ENCODE assay signal across 9 cellular contexts in the genomic region with DNA sequence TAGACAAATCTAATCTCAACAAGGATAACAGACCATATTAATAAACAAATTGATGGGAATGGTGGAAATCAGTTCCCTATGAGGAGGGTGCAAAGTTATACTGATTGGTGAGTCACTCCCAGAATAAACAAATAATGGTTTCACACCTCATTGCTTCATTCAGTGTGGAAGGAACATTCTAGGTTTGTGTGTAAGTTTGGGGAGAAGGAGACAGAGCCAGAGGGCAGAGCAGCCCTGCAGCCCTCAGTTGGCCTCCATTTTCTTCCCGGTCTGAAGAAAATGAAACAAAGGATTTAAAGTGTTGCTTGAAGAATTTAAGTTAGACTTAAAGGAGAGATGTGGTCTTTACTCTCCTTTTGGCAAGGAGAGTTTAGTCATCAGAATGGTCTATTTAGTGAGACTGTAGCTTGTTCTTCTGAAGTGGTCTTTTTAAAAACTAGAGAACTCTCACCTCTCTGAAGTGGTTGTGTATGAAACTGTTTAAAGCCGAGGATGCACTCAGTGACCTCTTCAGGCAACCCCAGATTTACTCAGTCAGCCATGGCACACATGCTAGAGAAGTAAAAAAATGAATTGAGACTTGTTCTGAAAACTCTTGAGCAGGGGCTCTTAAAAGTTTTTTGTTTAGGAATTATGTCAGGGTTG. TPM values are rescaled to one million over a fixed set of nuclear protein-coding genes. Genes with fewer than 3 reads are reported as not detected.
DNase-seq lines count a peak whose midpoint lies in the region; ATAC-seq and TF ChIP-seq lines count a peak whose summit lies in the region.
"Had no signal": no experiment of that assay in that cellular context is flagged by ENCODE, and none has a peak within 500 bp of the region (broad histone marks: within the 10 kb centered on the region; RNA-seq: fewer than 3 reads in every experiment).

No MANE protein-coding gene starts in this region.

- H3K36me3 ChIP-seq in GM23338 (ENCODE audit: insufficient read depth) (no peaks in the 10 kb centered on the region), Loucy (ENCODE audit: insufficient read depth, low read length) (peaks cover 52% of the 10 kb centered on the region), suprapubic skin (no peaks in the 10 kb centered on the region)

- no peaks in the 10 kb centered on the region for H3K9me3 Mint-ChIP-seq in GM23338
- H3K9me3 Mint-ChIP-seq in natural killer cell = no peaks in the 10 kb centered on the region

- ATAC-seq in GM18858 (IDR thresholded peaks at IDR 0.05; ENCODE audit: unreplicated experiment) = peak; percentile 70
- no peak for ATAC-seq in GM23338
- peak; percentile 43 to 68 (median 64) for ATAC-seq in natural killer cell

- 75% methylated on average over 2 of the region's 2 CpGs for WGBS in suprapubic skin

- H3K4me3 Mint-ChIP-seq in GM23338 (no peak overlapping the region), natural killer cell (no peak overlapping the region)

- no peak for TF ChIP-seq POLR2A in erythroblast (IDR thresholded peaks at IDR 0.05; ENCODE audit: low read length)
- no peak for TF ChIP-seq POLR2A in suprapubic skin (IDR thresholded peaks at IDR 0.05)

- H3K9me2 ChIP-seq in GM23338 (ENCODE audit: insufficient read depth) (no peaks in the 10 kb centered on the region), Loucy (replicated peaks; ENCODE audit: low read depth, low read length) (no peaks in the 10 kb centered on the region)

- intact Hi-C loops in natural killer cell (cut with micrococcal nuclease) = loop anchor here (1.0 to 2.0 kb wide), 5 partner anchors 10 to 66 kb away; no protein-coding TSS in a partner anchor

- no peak for TF ChIP-seq CTCF in GM23338 (conservative IDR thresholded peaks at IDR 0.05; ENCODE audit: low read depth in 2 of 2)
- TF ChIP-seq CTCF in Loucy (conservative IDR thresholded peaks at IDR 0.05; ENCODE audit: low read length) = no peak
- TF ChIP-seq CTCF in natural killer cell (IDR thresholded peaks at IDR 0.05) = no peak
- no peak for TF ChIP-seq CTCF in suprapubic skin (IDR thresholded peaks at IDR 0.05)
- no peak for TF ChIP-seq CTCF in foreskin fibroblast (IDR thresholded peaks at IDR 0.05; ENCODE audit: low read depth, low read length)

- H3K4me1 ChIP-seq in GM23338 (ENCODE audit: insufficient read depth) (0 out of 2 replicates have a peak, but pooled peaks cover 5% of the 10 kb centered on the region), Loucy (ENCODE audit: insufficient read depth, low read length, poor library complexity, severe bottlenecking) (peaks cover 73% of the 10 kb centered on the region), suprapubic skin (peaks cover 3% of the 10 kb centered on the region)

- no peaks in the 10 kb centered on the region for H3K9me3 ChIP-seq in Loucy (ENCODE audit: insufficient read depth, low read depth, low read length)
- no peaks in the 10 kb centered on the region for H3K9me3 ChIP-seq in suprapubic skin

- H3K36me3 Mint-ChIP-seq in GM23338 (ENCODE audit: low read depth) (no peaks in the 10 kb centered on the region), natural killer cell (peaks cover 3% of the 10 kb centered on the region)

- no peaks in the 10 kb centered on the region for H3F3A ChIP-seq in GM23338 (replicated peaks; ENCODE audit: low read depth)
- H3F3A ChIP-seq in Loucy (ENCODE audit: low read depth) = peaks cover 14% of the 10 kb centered on the region

- H3K4me1 Mint-ChIP-seq in GM23338 = peaks cover 11% of the 10 kb centered on the region
- peaks cover 36 to 37% of the 10 kb centered on the region in 2 donors for H3K4me1 Mint-ChIP-seq in natural killer cell

- no peak overlapping the region for H3K27ac ChIP-seq in GM23338 (ENCODE audit: low read depth)
- no peak overlapping the region for H3K27ac ChIP-seq in suprapubic skin

- H3K4me2 ChIP-seq in GM23338 = no peak overlapping the region
- H3K4me2 ChIP-seq in Loucy (ENCODE audit: low read depth, low read length, poor library complexity, severe bottlenecking) = peak overlapping the region; percentile 95

- H3K4me3 ChIP-seq in GM23338 (no peak overlapping the region), Loucy (ENCODE audit: low read length, poor library complexity, severe bottlenecking) (peak overlapping the region; percentile 32), suprapubic skin (no peak overlapping the region), foreskin fibroblast (ENCODE audit: low read depth in 1 of 2, low read length in 2 of 2) (no peak overlapping the region)

- no peak overlapping the region; the same call in 1 of the 2 replicates for H3K27ac Mint-ChIP-seq in GM23338
- no peak overlapping the region for H3K27ac Mint-ChIP-seq in natural killer cell

- H3K27me3 ChIP-seq in GM23338 (ENCODE audit: insufficient read depth) (no peaks in the 10 kb centered on the region), Loucy (ENCODE audit: insufficient read depth, low read length, poor library complexity, severe bottlenecking) (no peaks in the 10 kb centered on the region), suprapubic skin (no peaks in the 10 kb centered on the region)

- H4K20me1 ChIP-seq in GM23338 (replicated peaks; ENCODE audit: insufficient read depth) = no peaks in the 10 kb centered on the region
- H4K20me1 ChIP-seq in Loucy (ENCODE audit: insufficient read depth, low read length, poor library complexity, severe bottlenecking) = no peaks in the 10 kb centered on the region

- peak overlapping the region; percentile 85 for H3K9ac ChIP-seq in Loucy (ENCODE audit: low read depth, low read length, poor library complexity, severe bottlenecking)

- H3K79me2 ChIP-seq in GM23338 (replicated peaks; ENCODE audit: insufficient read depth) (no peaks in the 10 kb centered on the region), Loucy (ENCODE audit: insufficient read depth, low read length) (peaks cover 77% of the 10 kb centered on the region)

- 0 out of 2 replicates have a peak overlapping the region, but pooled peaks have one; percentile 43 for H2AFZ ChIP-seq in GM23338
- H2AFZ ChIP-seq in Loucy (ENCODE audit: low read length) = no peak overlapping the region

- no peaks in the 10 kb centered on the region for H3K27me3 Mint-ChIP-seq in GM23338 (ENCODE audit: insufficient read depth, low read depth, poor library complexity)
- no peaks in the 10 kb centered on the region for H3K27me3 Mint-ChIP-seq in natural killer cell (ENCODE audit: low read depth in 2 of 2)

- DNase-seq in GM23338 (ENCODE audit: low spot score) (no peak), natural killer cell (no peak), medulla oblongata (ENCODE audit: extremely low spot score) (no peak), erythroblast (lab: John Stamatoyannopoulos, UW) (no peak), suprapubic skin (ENCODE audit: low spot score in 2 of 2) (no peak), foreskin fibroblast (no peak)

- no peak for TF ChIP-seq EP300 in suprapubic skin (IDR thresholded peaks at IDR 0.05)

TF ChIP-seq in GM23338, 12 proteins besides CTCF, POLR2A, EP300 and RAD21 (continues in another document):
- TF ChIP-seq STAT1 (IDR thresholded peaks at IDR 0.05; ENCODE audit: unreplicated experiment) (no peak), EZH2 (IDR thresholded peaks at IDR 0.05; ENCODE audit: low read depth, unreplicated experiment) (no peak), ZNF114 (CRISPR knock-in tag; IDR thresholded peaks at IDR 0.05) (no peak)
- TF ChIP-seq, protein P1, sequence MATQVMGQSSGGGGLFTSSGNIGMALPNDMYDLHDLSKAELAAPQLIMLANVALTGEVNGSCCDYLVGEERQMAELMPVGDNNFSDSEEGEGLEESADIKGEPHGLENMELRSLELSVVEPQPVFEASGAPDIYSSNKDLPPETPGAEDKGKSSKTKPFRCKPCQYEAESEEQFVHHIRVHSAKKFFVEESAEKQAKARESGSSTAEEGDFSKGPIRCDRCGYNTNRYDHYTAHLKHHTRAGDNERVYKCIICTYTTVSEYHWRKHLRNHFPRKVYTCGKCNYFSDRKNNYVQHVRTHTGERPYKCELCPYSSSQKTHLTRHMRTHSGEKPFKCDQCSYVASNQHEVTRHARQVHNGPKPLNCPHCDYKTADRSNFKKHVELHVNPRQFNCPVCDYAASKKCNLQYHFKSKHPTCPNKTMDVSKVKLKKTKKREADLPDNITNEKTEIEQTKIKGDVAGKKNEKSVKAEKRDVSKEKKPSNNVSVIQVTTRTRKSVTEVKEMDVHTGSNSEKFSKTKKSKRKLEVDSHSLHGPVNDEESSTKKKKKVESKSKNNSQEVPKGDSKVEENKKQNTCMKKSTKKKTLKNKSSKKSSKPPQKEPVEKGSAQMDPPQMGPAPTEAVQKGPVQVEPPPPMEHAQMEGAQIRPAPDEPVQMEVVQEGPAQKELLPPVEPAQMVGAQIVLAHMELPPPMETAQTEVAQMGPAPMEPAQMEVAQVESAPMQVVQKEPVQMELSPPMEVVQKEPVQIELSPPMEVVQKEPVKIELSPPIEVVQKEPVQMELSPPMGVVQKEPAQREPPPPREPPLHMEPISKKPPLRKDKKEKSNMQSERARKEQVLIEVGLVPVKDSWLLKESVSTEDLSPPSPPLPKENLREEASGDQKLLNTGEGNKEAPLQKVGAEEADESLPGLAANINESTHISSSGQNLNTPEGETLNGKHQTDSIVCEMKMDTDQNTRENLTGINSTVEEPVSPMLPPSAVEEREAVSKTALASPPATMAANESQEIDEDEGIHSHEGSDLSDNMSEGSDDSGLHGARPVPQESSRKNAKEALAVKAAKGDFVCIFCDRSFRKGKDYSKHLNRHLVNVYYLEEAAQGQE (IDR thresholded peaks at IDR 0.05; ENCODE audit: unreplicated experiment) = no peak

RNA-seq across cellular contexts. Expression of a gene that starts 27.2 kb away (rescaled TPM):
- total RNA-seq in GM23338 (2014; rRNA removed; shearing (Covaris generic)) = 0.43 and 1.8 TPM in 2 replicates
- polyA plus RNA-seq in GM23338 (2016; fragmentation: Nextera tagmentation; extraction: Ambion mirVana) = 0.45 and 0.57 TPM in 2 replicates
- 100 to 1,000 TPM; 294 to 391 (median 350) TPM for total RNA-seq in natural killer cell
- 10 to 100 TPM in 1 of 4 donors, 1 to 10 TPM in 3; 3.2 to 17.5 (median 6.2) TPM for total RNA-seq in suprapubic skin
- total RNA-seq: HT-29 had no signal

Comparison
In these comparisons a context has a peak if more than half of its experiments do, and no peak if none do; other contexts are left out.
1. RNA of a gene that starts 27.2 kb away (total RNA-seq): 294 to 391 TPM in natural killer cell; 3.2 to 17.5 TPM in suprapubic skin and 0.43 to 1.8 TPM in GM23338; every median in the first group is over 10 times any median in the second.